6 cellular contexts compared by ENCODE assay signal in genomic region chr4:188220006-188220405, GRCh38.
"Had no signal": no experiment of that assay in that cellular context is flagged by ENCODE, and none has a peak within 500 bp of the region (broad histone marks: within the 10 kb centered on the region; RNA-seq: fewer than 3 reads in every experiment).

No MANE protein-coding gene starts in this region.

- H3K4me3 ChIP-seq: K562 had no signal

- DNase-seq: GOT3, H9, HCEC 1CT, IMR-90, KG1 had no signal

- H3K9me3 Mint-ChIP-seq: H9 had no signal

- ATAC-seq: K562 had no signal

- H3K27ac Mint-ChIP-seq: H9 had no signal

- H3K4me3 Mint-ChIP-seq: H9 had no signal
